ENCODE assay signal across 10 cellular contexts in the genomic region with DNA sequence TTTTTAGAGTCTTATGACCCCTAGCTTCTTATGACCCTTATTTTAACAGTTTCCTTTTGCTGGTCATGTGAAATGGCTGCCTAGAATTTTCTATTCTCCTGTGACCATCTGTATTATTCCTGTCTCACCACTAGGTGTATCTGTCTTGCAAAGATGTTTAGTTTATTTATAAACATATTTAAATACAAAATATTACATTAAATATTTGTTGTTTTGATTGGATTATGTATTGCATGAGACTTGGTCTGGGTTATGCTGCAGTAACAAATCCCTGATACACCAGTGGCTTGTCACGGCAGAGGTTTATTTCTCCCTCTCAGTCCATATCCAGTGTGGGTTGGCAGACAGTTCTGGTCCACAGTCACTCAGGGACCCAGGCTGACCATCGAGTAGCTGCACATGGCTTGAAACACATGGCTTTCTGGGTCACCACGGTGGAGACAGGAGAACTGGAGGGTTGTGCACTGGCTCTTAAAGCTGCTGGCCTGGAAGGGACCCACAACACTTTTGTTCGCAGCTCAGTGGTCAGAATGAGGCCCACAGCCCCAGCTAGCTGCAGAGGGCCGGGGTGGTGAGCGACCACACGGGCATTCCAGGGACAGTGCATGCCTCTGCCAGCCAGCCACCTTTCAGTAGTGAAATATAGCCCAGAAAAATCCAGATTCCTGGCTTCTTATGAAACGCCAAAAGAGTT. TPM values are rescaled to one million over a fixed set of nuclear protein-coding genes. Genes with fewer than 3 reads are reported as not detected.
DNase-seq lines count a peak whose midpoint lies in the region; ATAC-seq and TF ChIP-seq lines count a peak whose summit lies in the region.
"Had no signal": no experiment of that assay in that cellular context is flagged by ENCODE, and none has a peak within 500 bp of the region (broad histone marks: within the 10 kb centered on the region; RNA-seq: fewer than 3 reads in every experiment).

No MANE protein-coding gene starts in this region.

- TF ChIP-seq CTCF in heart right ventricle (IDR thresholded peaks at IDR 0.05) (peak in 5 of 9 donors; percentile 23 to 34 (median 26)), mesothelial cell of epicardium (IDR thresholded peaks at IDR 0.05; ENCODE audit: unreplicated experiment) (peak; percentile 68), GM20000 (IDR thresholded peaks at IDR 0.05; ENCODE audit: extremely low read depth, missing control alignments) (no peak)

- H3K36me3 Mint-ChIP-seq in dendritic cell treated with granulocyte-macrophage colony-stimulating factor and Interleukin-4, amounts not matched to agents 40 ng/mL and 50 ng/mL, for 4 days (ENCODE audit: low read depth): peaks cover 85% of the 10 kb centered on the region
- peaks cover 8% of the 10 kb centered on the region for H3K36me3 Mint-ChIP-seq in mesothelial cell of epicardium
- H3K36me3 Mint-ChIP-seq: CD8-positive, alpha-beta memory T cell had no signal

- no peak for DNase-seq in heart right ventricle
- no peak for DNase-seq in left ventricle myocardium superior
- no peak for DNase-seq in mesothelial cell of epicardium (ENCODE audit: low spot score in 2 of 2, unreplicated experiment in 2 of 2)
- DNase-seq in ureter (ENCODE audit: low spot score): peak; percentile 38
- no peak for DNase-seq in GM20000 (ENCODE audit: low spot score)
- no peak for DNase-seq in activated effector memory CD4-positive, alpha-beta T cell treated with Interleukin-2 at 50 U/mL for 16 hours
- DNase-seq in HPDE6-E6E7 (ENCODE audit: extremely low spot score): no peak
- DNase-seq: CD8-positive, alpha-beta memory T cell; NCI-H1105 treated with DMSO at 0.1 percent for 48 hours had no signal

- ATAC-seq in heart right ventricle: no peak
- ATAC-seq in left ventricle myocardium superior: no peak

- 62% methylated on average over 8 of the region's 8 CpGs for WGBS in heart right ventricle, 2 donors

- H3K9me3 ChIP-seq in heart right ventricle: no peaks in the 10 kb centered on the region

- intact Hi-C loops in heart right ventricle (cut with DNase I) (no loop called here), left ventricle myocardium superior (cut with micrococcal nuclease) (no loop called here)
- intact Hi-C loops in dendritic cell treated with granulocyte-macrophage colony-stimulating factor and Interleukin-4, amounts not matched to agents 40 ng/mL and 50 ng/mL, for 4 days (cut with micrococcal nuclease): no loop called here

- H3K27me3 Mint-ChIP-seq in dendritic cell treated with granulocyte-macrophage colony-stimulating factor and Interleukin-4, amounts not matched to agents 40 ng/mL and 50 ng/mL, for 4 days: no peaks in the 10 kb centered on the region
- H3K27me3 Mint-ChIP-seq in mesothelial cell of epicardium (ENCODE audit: low read depth): no peaks in the 10 kb centered on the region

- H3K4me3 Mint-ChIP-seq in dendritic cell treated with granulocyte-macrophage colony-stimulating factor and Interleukin-4, amounts not matched to agents 40 ng/mL and 50 ng/mL, for 4 days: peak overlapping the region; percentile 34
- H3K4me3 Mint-ChIP-seq in mesothelial cell of epicardium: no peak overlapping the region

- no peaks in the 10 kb centered on the region for H3K9me3 Mint-ChIP-seq in dendritic cell treated with granulocyte-macrophage colony-stimulating factor and Interleukin-4, amounts not matched to agents 40 ng/mL and 50 ng/mL, for 4 days
- no peaks in the 10 kb centered on the region for H3K9me3 Mint-ChIP-seq in mesothelial cell of epicardium
- H3K9me3 Mint-ChIP-seq: CD8-positive, alpha-beta memory T cell had no signal

- peaks cover 0 to 31% (median 14%) of the 10 kb centered on the region in 9 donors for H3K36me3 ChIP-seq in heart right ventricle

- no peak overlapping the region for H3K4me3 ChIP-seq in heart right ventricle

- peaks cover 97% of the 10 kb centered on the region for H3K4me1 Mint-ChIP-seq in dendritic cell treated with granulocyte-macrophage colony-stimulating factor and Interleukin-4, amounts not matched to agents 40 ng/mL and 50 ng/mL, for 4 days (ENCODE audit: low read depth)
- H3K4me1 Mint-ChIP-seq in mesothelial cell of epicardium: peaks cover 42% of the 10 kb centered on the region

- H3K27ac Mint-ChIP-seq in dendritic cell treated with granulocyte-macrophage colony-stimulating factor and Interleukin-4, amounts not matched to agents 40 ng/mL and 50 ng/mL, for 4 days: peak overlapping the region; percentile 88
- H3K27ac Mint-ChIP-seq in mesothelial cell of epicardium: no peak overlapping the region

- H3K27ac ChIP-seq in heart right ventricle: peak overlapping the region in 9 of 10 donors; percentile 24 to 98 (median 92)

- peaks cover 46 to 88% (median 83%) of the 10 kb centered on the region in 9 donors for H3K4me1 ChIP-seq in heart right ventricle

- no peaks in the 10 kb centered on the region for H3K27me3 ChIP-seq in heart right ventricle

RNA-seq across cellular contexts. Expression of a gene that starts 7.4 kb away (rescaled TPM):
- total RNA-seq in heart right ventricle (100 to 1,000 TPM in 2 of 10 donors, 10 to 100 TPM in 8; 73.3 to 120 (median 79.9) TPM), left ventricle myocardium superior (93.5 TPM), mesothelial cell of epicardium (15.4 to 16.6 TPM (median 16.3 TPM) in 3 replicates), ureter (22.7 TPM)
- 10 to 100 TPM; 41.2 to 89.4 TPM for polyA plus RNA-seq in heart right ventricle

RNA-seq across cellular contexts. Expression of a gene that starts 11.6 kb away (rescaled TPM):
- total RNA-seq in heart right ventricle (100 to 1,000 TPM in 1 of 10 donors, 10 to 100 TPM in 9; 10.0 to 172 (median 23.8) TPM), left ventricle myocardium superior (32.2 TPM), mesothelial cell of epicardium (8.0 to 11.1 TPM (median 10.1 TPM) in 3 replicates), ureter (62.7 TPM)
- polyA plus RNA-seq in heart right ventricle: 10 to 100 TPM; 27.6 to 40.3 TPM
- polyA plus RNA-seq: CD8-positive, alpha-beta memory T cell had no signal

RNA-seq across cellular contexts. Expression of a gene that starts 33.8 kb away (rescaled TPM):
- total RNA-seq in heart right ventricle (10 to 100 TPM; 11.0 to 17.2 (median 15.4) TPM), left ventricle myocardium superior (12.6 TPM), mesothelial cell of epicardium (44.7 to 46.8 TPM (median 45.2 TPM) in 3 replicates), ureter (21.2 TPM)
- 10 to 100 TPM; 16.2 to 16.3 TPM for polyA plus RNA-seq in heart right ventricle

RNA-seq across cellular contexts. Expression of a gene that starts 55.8 kb away (rescaled TPM):
- total RNA-seq in heart right ventricle (under 1 TPM in 2 of 10 donors, not detected in 8; 0.17 to 0.22 TPM), left ventricle myocardium superior (not detected), mesothelial cell of epicardium (0.67 to 0.71 TPM (median 0.68 TPM) in 3 replicates), ureter (not detected)
- not detected for polyA plus RNA-seq in heart right ventricle
- total RNA-seq: CD8-positive, alpha-beta memory T cell had no signal
- polyA plus RNA-seq: CD8-positive, alpha-beta memory T cell had no signal
